ENCODE assay signal across 1 cellular context in genomic region chr5:116671211-116671736, GRCh38.
TF ChIP-seq lines count a peak whose summit lies in the region.

No MANE protein-coding gene starts in this region.

TF ChIP-seq in GM23338, 12 proteins besides CTCF, POLR2A, EP300 and RAD21 (continued from another document):
- TF ChIP-seq, protein P1, sequence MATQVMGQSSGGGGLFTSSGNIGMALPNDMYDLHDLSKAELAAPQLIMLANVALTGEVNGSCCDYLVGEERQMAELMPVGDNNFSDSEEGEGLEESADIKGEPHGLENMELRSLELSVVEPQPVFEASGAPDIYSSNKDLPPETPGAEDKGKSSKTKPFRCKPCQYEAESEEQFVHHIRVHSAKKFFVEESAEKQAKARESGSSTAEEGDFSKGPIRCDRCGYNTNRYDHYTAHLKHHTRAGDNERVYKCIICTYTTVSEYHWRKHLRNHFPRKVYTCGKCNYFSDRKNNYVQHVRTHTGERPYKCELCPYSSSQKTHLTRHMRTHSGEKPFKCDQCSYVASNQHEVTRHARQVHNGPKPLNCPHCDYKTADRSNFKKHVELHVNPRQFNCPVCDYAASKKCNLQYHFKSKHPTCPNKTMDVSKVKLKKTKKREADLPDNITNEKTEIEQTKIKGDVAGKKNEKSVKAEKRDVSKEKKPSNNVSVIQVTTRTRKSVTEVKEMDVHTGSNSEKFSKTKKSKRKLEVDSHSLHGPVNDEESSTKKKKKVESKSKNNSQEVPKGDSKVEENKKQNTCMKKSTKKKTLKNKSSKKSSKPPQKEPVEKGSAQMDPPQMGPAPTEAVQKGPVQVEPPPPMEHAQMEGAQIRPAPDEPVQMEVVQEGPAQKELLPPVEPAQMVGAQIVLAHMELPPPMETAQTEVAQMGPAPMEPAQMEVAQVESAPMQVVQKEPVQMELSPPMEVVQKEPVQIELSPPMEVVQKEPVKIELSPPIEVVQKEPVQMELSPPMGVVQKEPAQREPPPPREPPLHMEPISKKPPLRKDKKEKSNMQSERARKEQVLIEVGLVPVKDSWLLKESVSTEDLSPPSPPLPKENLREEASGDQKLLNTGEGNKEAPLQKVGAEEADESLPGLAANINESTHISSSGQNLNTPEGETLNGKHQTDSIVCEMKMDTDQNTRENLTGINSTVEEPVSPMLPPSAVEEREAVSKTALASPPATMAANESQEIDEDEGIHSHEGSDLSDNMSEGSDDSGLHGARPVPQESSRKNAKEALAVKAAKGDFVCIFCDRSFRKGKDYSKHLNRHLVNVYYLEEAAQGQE (IDR thresholded peaks at IDR 0.05; ENCODE audit: unreplicated experiment), result no peak
- TF ChIP-seq ZNF331 (CRISPR knock-in tag; IDR thresholded peaks at IDR 0.05; ENCODE audit: low read depth) (no peak), NANOG (IDR thresholded peaks at IDR 0.05; ENCODE audit: borderline replicate concordance) (no peak), JUNB (IDR thresholded peaks at IDR 0.05; ENCODE audit: unreplicated experiment) (no peak), POLR2AphosphoS5 (IDR thresholded peaks at IDR 0.05; ENCODE audit: low read depth) (no peak), ZNF114 (CRISPR knock-in tag; IDR thresholded peaks at IDR 0.05) (no peak)
- TF ChIP-seq, protein P2, sequence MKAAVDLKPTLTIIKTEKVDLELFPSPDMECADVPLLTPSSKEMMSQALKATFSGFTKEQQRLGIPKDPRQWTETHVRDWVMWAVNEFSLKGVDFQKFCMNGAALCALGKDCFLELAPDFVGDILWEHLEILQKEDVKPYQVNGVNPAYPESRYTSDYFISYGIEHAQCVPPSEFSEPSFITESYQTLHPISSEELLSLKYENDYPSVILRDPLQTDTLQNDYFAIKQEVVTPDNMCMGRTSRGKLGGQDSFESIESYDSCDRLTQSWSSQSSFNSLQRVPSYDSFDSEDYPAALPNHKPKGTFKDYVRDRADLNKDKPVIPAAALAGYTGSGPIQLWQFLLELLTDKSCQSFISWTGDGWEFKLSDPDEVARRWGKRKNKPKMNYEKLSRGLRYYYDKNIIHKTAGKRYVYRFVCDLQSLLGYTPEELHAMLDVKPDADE (IDR thresholded peaks at IDR 0.05), result no peak
